Comparison of ENCODE assay signal across 1 cellular context in genomic region chr10:87092861-87093460, GRCh38.
TF ChIP-seq lines count a peak whose summit lies in the region.

No MANE protein-coding gene starts in this region.

TF ChIP-seq in H1, 55 proteins besides CTCF, POLR2A, EP300 and RAD21:
- 0 out of 2 replicates have a peak, but pooled peaks have one; percentile 33 for TF ChIP-seq CHD1 (IDR thresholded peaks at IDR 0.05; ENCODE audit: low read depth, low read length)
- TF ChIP-seq FOSL1 (IDR thresholded peaks at IDR 0.05; ENCODE audit: insufficient read depth, low read depth, low read length), result no peak
- TF ChIP-seq NANOG (IDR thresholded peaks at IDR 0.05; ENCODE audit: insufficient read depth, low read depth, low read length, poor library complexity, severe bottlenecking), result peak; percentile 32
- peak in 1 of 2 experiments; percentile 31; a peak in 2 of 4 replicates for TF ChIP-seq SIN3A (conservative IDR thresholded peaks at IDR 0.05 in 1 of 2, IDR thresholded peaks at IDR 0.05 in 1 of 2; ENCODE audit: low read depth in 1 of 2, low read length in 2 of 2)
- no peak for TF ChIP-seq CTBP2 (IDR thresholded peaks at IDR 0.05; ENCODE audit: borderline replicate concordance, insufficient read depth, insufficient read length, low read length)
- TF ChIP-seq ZNF274 (IDR thresholded peaks at IDR 0.05; ENCODE audit: borderline replicate concordance, extremely low read depth, low read length), result no peak
- TF ChIP-seq POU5F1 (IDR thresholded peaks at IDR 0.05; ENCODE audit: low read depth, low read length), result no peak
- TF ChIP-seq, protein P1, sequence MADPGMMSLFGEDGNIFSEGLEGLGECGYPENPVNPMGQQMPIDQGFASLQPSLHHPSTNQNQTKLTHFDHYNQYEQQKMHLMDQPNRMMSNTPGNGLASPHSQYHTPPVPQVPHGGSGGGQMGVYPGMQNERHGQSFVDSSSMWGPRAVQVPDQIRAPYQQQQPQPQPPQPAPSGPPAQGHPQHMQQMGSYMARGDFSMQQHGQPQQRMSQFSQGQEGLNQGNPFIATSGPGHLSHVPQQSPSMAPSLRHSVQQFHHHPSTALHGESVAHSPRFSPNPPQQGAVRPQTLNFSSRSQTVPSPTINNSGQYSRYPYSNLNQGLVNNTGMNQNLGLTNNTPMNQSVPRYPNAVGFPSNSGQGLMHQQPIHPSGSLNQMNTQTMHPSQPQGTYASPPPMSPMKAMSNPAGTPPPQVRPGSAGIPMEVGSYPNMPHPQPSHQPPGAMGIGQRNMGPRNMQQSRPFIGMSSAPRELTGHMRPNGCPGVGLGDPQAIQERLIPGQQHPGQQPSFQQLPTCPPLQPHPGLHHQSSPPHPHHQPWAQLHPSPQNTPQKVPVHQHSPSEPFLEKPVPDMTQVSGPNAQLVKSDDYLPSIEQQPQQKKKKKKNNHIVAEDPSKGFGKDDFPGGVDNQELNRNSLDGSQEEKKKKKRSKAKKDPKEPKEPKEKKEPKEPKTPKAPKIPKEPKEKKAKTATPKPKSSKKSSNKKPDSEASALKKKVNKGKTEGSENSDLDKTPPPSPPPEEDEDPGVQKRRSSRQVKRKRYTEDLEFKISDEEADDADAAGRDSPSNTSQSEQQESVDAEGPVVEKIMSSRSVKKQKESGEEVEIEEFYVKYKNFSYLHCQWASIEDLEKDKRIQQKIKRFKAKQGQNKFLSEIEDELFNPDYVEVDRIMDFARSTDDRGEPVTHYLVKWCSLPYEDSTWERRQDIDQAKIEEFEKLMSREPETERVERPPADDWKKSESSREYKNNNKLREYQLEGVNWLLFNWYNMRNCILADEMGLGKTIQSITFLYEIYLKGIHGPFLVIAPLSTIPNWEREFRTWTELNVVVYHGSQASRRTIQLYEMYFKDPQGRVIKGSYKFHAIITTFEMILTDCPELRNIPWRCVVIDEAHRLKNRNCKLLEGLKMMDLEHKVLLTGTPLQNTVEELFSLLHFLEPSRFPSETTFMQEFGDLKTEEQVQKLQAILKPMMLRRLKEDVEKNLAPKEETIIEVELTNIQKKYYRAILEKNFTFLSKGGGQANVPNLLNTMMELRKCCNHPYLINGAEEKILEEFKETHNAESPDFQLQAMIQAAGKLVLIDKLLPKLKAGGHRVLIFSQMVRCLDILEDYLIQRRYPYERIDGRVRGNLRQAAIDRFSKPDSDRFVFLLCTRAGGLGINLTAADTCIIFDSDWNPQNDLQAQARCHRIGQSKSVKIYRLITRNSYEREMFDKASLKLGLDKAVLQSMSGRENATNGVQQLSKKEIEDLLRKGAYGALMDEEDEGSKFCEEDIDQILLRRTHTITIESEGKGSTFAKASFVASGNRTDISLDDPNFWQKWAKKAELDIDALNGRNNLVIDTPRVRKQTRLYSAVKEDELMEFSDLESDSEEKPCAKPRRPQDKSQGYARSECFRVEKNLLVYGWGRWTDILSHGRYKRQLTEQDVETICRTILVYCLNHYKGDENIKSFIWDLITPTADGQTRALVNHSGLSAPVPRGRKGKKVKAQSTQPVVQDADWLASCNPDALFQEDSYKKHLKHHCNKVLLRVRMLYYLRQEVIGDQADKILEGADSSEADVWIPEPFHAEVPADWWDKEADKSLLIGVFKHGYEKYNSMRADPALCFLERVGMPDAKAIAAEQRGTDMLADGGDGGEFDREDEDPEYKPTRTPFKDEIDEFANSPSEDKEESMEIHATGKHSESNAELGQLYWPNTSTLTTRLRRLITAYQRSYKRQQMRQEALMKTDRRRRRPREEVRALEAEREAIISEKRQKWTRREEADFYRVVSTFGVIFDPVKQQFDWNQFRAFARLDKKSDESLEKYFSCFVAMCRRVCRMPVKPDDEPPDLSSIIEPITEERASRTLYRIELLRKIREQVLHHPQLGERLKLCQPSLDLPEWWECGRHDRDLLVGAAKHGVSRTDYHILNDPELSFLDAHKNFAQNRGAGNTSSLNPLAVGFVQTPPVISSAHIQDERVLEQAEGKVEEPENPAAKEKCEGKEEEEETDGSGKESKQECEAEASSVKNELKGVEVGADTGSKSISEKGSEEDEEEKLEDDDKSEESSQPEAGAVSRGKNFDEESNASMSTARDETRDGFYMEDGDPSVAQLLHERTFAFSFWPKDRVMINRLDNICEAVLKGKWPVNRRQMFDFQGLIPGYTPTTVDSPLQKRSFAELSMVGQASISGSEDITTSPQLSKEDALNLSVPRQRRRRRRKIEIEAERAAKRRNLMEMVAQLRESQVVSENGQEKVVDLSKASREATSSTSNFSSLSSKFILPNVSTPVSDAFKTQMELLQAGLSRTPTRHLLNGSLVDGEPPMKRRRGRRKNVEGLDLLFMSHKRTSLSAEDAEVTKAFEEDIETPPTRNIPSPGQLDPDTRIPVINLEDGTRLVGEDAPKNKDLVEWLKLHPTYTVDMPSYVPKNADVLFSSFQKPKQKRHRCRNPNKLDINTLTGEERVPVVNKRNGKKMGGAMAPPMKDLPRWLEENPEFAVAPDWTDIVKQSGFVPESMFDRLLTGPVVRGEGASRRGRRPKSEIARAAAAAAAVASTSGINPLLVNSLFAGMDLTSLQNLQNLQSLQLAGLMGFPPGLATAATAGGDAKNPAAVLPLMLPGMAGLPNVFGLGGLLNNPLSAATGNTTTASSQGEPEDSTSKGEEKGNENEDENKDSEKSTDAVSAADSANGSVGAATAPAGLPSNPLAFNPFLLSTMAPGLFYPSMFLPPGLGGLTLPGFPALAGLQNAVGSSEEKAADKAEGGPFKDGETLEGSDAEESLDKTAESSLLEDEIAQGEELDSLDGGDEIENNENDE (IDR thresholded peaks at IDR 0.05; ENCODE audit: insufficient replicate concordance, low read length), result peak; percentile 26
- no peak for TF ChIP-seq CBX8 (IDR thresholded peaks at IDR 0.05; ENCODE audit: borderline replicate concordance, low read depth, low read length)
- TF ChIP-seq POLR2AphosphoS5 (IDR thresholded peaks at IDR 0.05; ENCODE audit: low read depth, low read length), result no peak
- no peak for TF ChIP-seq CHD2 (IDR thresholded peaks at IDR 0.05; ENCODE audit: low read length)
- TF ChIP-seq TAF1 (IDR thresholded peaks at IDR 0.05; ENCODE audit: low read depth, low read length), result peak; percentile 52; the same call in 1 of the 2 replicates
- no peak for TF ChIP-seq MAX (IDR thresholded peaks at IDR 0.05)
- TF ChIP-seq ATF3 (IDR thresholded peaks at IDR 0.05; ENCODE audit: insufficient read depth, low read depth, low read length), result no peak
- TF ChIP-seq ASH2L (IDR thresholded peaks at IDR 0.05; ENCODE audit: low read length), result no peak
- no peak for TF ChIP-seq E2F6 (IDR thresholded peaks at IDR 0.05)
- TF ChIP-seq TBP (IDR thresholded peaks at IDR 0.05; ENCODE audit: low read depth, low read length), result no peak; the same call in 1 of the 2 replicates
- TF ChIP-seq CEBPB (IDR thresholded peaks at IDR 0.05; ENCODE audit: low read depth, low read length), result peak; percentile 82
- TF ChIP-seq SP2 (IDR thresholded peaks at IDR 0.05; ENCODE audit: low read length), result no peak
- TF ChIP-seq GTF2F1 (IDR thresholded peaks at IDR 0.05; ENCODE audit: borderline replicate concordance, low read depth, low read length), result no peak
